ENCODE assay signal across 8 cellular contexts in the genomic region with DNA sequence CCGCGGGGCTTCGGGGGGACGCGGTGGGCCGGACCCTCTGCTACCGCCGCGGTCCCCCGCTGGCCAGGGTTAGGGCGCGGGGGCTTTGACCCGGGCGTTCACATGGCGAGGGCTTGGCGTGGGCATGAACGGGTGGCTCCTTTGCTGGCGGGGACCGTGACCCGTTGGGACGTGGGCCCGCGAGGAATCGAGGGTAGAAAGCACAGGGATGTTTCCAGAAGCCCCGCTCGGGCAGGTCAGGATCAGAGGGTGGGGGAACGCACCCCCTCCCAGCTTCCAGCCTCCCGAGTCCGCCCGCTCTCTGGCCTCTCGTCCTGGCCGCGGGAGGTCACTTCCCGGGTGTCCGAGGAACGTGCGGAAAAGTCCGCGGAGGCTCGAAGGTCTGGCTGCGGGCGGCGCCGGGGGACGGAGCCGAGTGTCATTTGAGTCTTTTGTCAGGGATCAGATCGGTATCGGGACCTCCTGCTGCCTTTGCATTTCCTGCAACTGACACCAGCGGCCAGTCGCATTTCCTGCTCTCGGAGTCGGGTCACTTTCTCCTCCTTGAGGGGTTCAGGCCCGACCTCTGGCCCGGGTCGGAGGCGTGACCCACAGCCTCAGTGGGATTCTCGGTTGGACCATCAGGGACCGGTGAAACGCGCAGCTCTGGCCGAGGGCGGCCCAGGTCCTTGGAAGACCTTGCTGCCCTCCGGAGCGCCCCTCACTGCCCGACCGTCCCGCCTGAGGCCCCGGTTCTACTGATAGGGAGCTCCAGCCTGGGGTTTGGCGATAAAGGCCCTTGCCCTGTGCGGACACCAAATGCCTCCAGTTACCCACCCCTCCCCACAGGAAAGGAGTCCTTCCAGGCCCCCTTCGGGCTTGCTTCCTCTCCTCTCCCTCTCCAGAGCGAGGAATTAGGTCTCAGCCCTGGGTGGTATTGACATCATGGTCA. TPM values are rescaled to one million over a fixed set of nuclear protein-coding genes. Genes with fewer than 3 reads are reported as not detected.
A peak's percentile ranks its signal among the peaks of the same experiment; 100 is the strongest.
DNase-seq lines count a peak whose midpoint lies in the region; ATAC-seq and TF ChIP-seq lines count a peak whose summit lies in the region.

No MANE protein-coding gene starts in this region.

- no peaks in the 10 kb centered on the region for H3K9me3 ChIP-seq in SU-DHL-6 (ENCODE audit: insufficient read depth, low read length)
- H3K9me3 ChIP-seq in SJCRH30 (replicated peaks), result no peaks in the 10 kb centered on the region

- H2AFZ ChIP-seq in SU-DHL-6 (ENCODE audit: low read depth, low read length, severe bottlenecking), result no peak overlapping the region

- H3F3A ChIP-seq in SU-DHL-6 (ENCODE audit: insufficient read depth), result no peaks in the 10 kb centered on the region

- ATAC-seq in GM19035 (IDR thresholded peaks at IDR 0.05; ENCODE audit: unreplicated experiment) (no peak), HG03342 (IDR thresholded peaks at IDR 0.05; ENCODE audit: unreplicated experiment) (no peak)

- H3K9me2 ChIP-seq in SU-DHL-6 (replicated peaks; ENCODE audit: insufficient read depth, low read length), result no peaks in the 10 kb centered on the region

- H3K36me3 ChIP-seq in GM06990 (ENCODE audit: control insufficient read depth, insufficient read depth, low read length) (no peaks in the 10 kb centered on the region), SU-DHL-6 (ENCODE audit: low read length) (no peaks in the 10 kb centered on the region), SJCRH30 (no peaks in the 10 kb centered on the region)

- no peaks in the 10 kb centered on the region for H4K20me1 ChIP-seq in SU-DHL-6 (ENCODE audit: low read depth, low read length)

- H3K4me2 ChIP-seq in SU-DHL-6 (ENCODE audit: low read depth, low read length, poor library complexity, severe bottlenecking), result peak overlapping the region; percentile 34

- no peak for DNase-seq in GM06990 (ENCODE audit: extremely low read depth, insufficient read length)
- DNase-seq in fibroblast of villous mesenchyme (ENCODE audit: low read depth), result no peak
- no peak for DNase-seq in retinal pigment epithelial cell (ENCODE audit: low read depth)
- no peak for DNase-seq in pons (ENCODE audit: low spot score)
- no peak for DNase-seq in SJCRH30

- no peaks in the 10 kb centered on the region for H3K4me1 ChIP-seq in SJCRH30

- H3K79me2 ChIP-seq in SU-DHL-6 (ENCODE audit: insufficient read depth, low read length), result no peaks in the 10 kb centered on the region

- peaks cover 17% of the 10 kb centered on the region for H3K27me3 ChIP-seq in GM06990 (replicated peaks; ENCODE audit: control insufficient read depth, insufficient read depth, low read length)
- 0 out of 2 replicates have a peak, but pooled peaks cover 3% of the 10 kb centered on the region for H3K27me3 ChIP-seq in SU-DHL-6 (ENCODE audit: low read length)
- 0 out of 2 replicates have a peak, but pooled peaks cover 2% of the 10 kb centered on the region for H3K27me3 ChIP-seq in SJCRH30

- no peak for TF ChIP-seq CTCF in GM06990 (IDR thresholded peaks at IDR 0.05; ENCODE audit: insufficient read depth, low read length, poor library complexity, severe bottlenecking)
- TF ChIP-seq CTCF in SU-DHL-6 (IDR thresholded peaks at IDR 0.05; ENCODE audit: insufficient read depth, low read length, poor library complexity, severe bottlenecking), result no peak
- no peak for TF ChIP-seq CTCF in fibroblast of villous mesenchyme (IDR thresholded peaks at IDR 0.05; ENCODE audit: insufficient read depth, low read depth, low read length)
- no peak for TF ChIP-seq CTCF in retinal pigment epithelial cell (conservative IDR thresholded peaks at IDR 0.05; ENCODE audit: low read depth, low read length)

- no peak overlapping the region for H3K27ac ChIP-seq in SU-DHL-6 (ENCODE audit: low read depth, low read length)
- no peak overlapping the region for H3K27ac ChIP-seq in SJCRH30

- H3K4me3 ChIP-seq in GM06990 (replicated peaks; ENCODE audit: low read depth, low read length), result peak overlapping the region; percentile 37
- peak overlapping the region; percentile 29 for H3K4me3 ChIP-seq in SU-DHL-6 (ENCODE audit: insufficient read depth, low read length, poor library complexity, severe bottlenecking)
- peak overlapping the region; percentile 12 for H3K4me3 ChIP-seq in fibroblast of villous mesenchyme (ENCODE audit: low read depth, low read length)
- peak overlapping the region; percentile 29 for H3K4me3 ChIP-seq in retinal pigment epithelial cell (ENCODE audit: low read length)
- H3K4me3 ChIP-seq in SJCRH30, result no peak overlapping the region

- H3K9ac ChIP-seq in SU-DHL-6 (ENCODE audit: low read length), result no peak overlapping the region

RNA-seq across cellular contexts. Expression of a gene that starts 0.7 kb away (rescaled TPM):
- 0.97 and 2.2 TPM in 2 replicates for total RNA-seq in fibroblast of villous mesenchyme
- total RNA-seq in SJCRH30 (2014; rRNA removed; shearing (Covaris generic)), result 10.8 and 11.9 TPM in 2 replicates

RNA-seq across cellular contexts. Expression of a gene that starts 32.2 kb away (rescaled TPM):
- total RNA-seq in fibroblast of villous mesenchyme, result under 0.01 TPM in 1 of 2 replicates, not detected in the other
- not detected in 2 replicates for total RNA-seq in SJCRH30 (2014; rRNA removed; shearing (Covaris generic))
